18 cellular contexts compared by ENCODE assay signal in the genomic region with DNA sequence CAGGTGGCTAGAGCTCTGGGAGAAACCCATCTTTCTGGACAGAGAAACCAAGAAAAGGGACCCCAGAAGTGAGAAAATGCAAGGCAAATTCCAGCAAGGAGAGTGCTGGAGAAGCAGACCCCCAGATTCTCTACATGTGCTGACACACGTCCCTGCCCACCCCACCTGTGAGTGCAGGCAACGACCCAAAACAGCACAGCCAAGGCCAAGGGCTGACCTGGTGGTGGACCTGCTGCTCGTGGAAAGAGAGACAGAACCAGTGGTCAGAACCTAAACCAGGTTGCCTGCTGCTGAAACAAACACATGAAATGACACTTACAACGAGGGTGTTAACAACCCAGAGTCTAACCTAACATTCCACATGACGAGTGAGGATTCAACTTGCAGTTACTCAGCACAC. TPM values are rescaled to one million over a fixed set of nuclear protein-coding genes. Genes with fewer than 3 reads are reported as not detected.
A peak's percentile ranks its signal among the peaks of the same experiment; 100 is the strongest.
DNase-seq lines count a peak whose midpoint lies in the region; ATAC-seq, FAIRE-seq and TF ChIP-seq lines count a peak whose summit lies in the region.
"Had no signal": no experiment of that assay in that cellular context is flagged by ENCODE, and none has a peak within 500 bp of the region (broad histone marks: within the 10 kb centered on the region; RNA-seq: fewer than 3 reads in every experiment).

No MANE protein-coding gene starts in this region.

- no peak for FAIRE-seq in H1 (lab: Jason Lieb, UNC)
- FAIRE-seq: A204.1, GM12878, GM18507, HepG2, HTR-8/SVneo had no signal

- H3K4me1 Mint-ChIP-seq in stimulated activated effector memory CD8-positive, alpha-beta T cell treated with anti-CD3 and anti-CD28 coated beads, Interleukin-12 subunit alpha, Interleukin-12 subunit beta, amount 100 ng/mL, for 72 hours: no peaks in the 10 kb centered on the region
- H3K4me1 Mint-ChIP-seq: H9 had no signal

- H2BK15ac ChIP-seq in H1 (ENCODE audit: low read length): no peak overlapping the region

- H3K4me2 ChIP-seq in PC-9 (no peak overlapping the region), H1 (ENCODE audit: insufficient read depth in 1 of 2, low read depth in 2 of 2, low read length in 2 of 2) (no peak overlapping the region)

- no peak overlapping the region for H3K56ac ChIP-seq in H1 (replicated peaks; ENCODE audit: insufficient read length, low read depth, low read length)

- BruUV-seq in A673 (replicated peaks; lab: Mats Ljungman, UMichigan): TSS peak; percentile 33
- TSS peak; percentile 37 for BruUV-seq in PC-9 (replicated peaks; lab: Mats Ljungman, UMichigan)

- no peak for TF ChIP-seq POLR2A in H1 (IDR thresholded peaks at IDR 0.05; ENCODE audit: control extremely low read depth in 1 of 2, low read depth in 2 of 2, low read length in 2 of 2)
- TF ChIP-seq POLR2A in gastroesophageal sphincter (IDR thresholded peaks at IDR 0.05): no peak

- no peaks in the 10 kb centered on the region for H3K27me3 ChIP-seq in A673 (replicated peaks; ENCODE audit: insufficient read depth, low read depth, low read length, poor library complexity)
- H3K27me3 ChIP-seq in PC-9 (ENCODE audit: insufficient read depth, low read depth): no peaks in the 10 kb centered on the region
- H3K27me3 ChIP-seq in H1 (replicated peaks in 1 of 4; ENCODE audit: control insufficient read depth in 3 of 4, extremely low read depth in 1 of 4, insufficient read depth in 3 of 4, low read length in 3 of 4): no peaks in the 10 kb centered on the region
- H3K27me3 ChIP-seq in gastroesophageal sphincter: peaks cover 10% of the 10 kb centered on the region
- H3K27me3 ChIP-seq: BE2C had no signal

- no peak overlapping the region for H3K4me3 ChIP-seq in A673 (ENCODE audit: low read depth, low read length, poor library complexity, severe bottlenecking)
- no peak overlapping the region for H3K4me3 ChIP-seq in PC-9
- H3K4me3 ChIP-seq in H1 (ENCODE audit: extremely low read depth in 1 of 4, insufficient read depth in 2 of 4, low read depth in 3 of 4, low read length in 4 of 4): no peak overlapping the region
- no peak overlapping the region for H3K4me3 ChIP-seq in gastroesophageal sphincter
- H3K4me3 ChIP-seq: GM12878 had no signal

- H3K4me3 Mint-ChIP-seq in stimulated activated effector memory CD8-positive, alpha-beta T cell treated with anti-CD3 and anti-CD28 coated beads, Interleukin-12 subunit alpha, Interleukin-12 subunit beta, amount 100 ng/mL, for 72 hours: no peak overlapping the region
- H3K4me3 Mint-ChIP-seq: CD4-positive, alpha-beta memory T cell; H9 had no signal

- H3K79me1 ChIP-seq in H1 (ENCODE audit: low read depth, low read length): no peaks in the 10 kb centered on the region

- TF ChIP-seq CTCF in A673 (conservative IDR thresholded peaks at IDR 0.05; ENCODE audit: low read depth, low read length) (no peak), PC-9 (conservative IDR thresholded peaks at IDR 0.05) (no peak), H1 (IDR thresholded peaks at IDR 0.05; ENCODE audit: control extremely low read depth in 1 of 3, insufficient read depth in 1 of 3, low read depth in 1 of 3, low read length in 3 of 3) (no peak), gastroesophageal sphincter (IDR thresholded peaks at IDR 0.05) (no peak)

- H3K23me2 ChIP-seq in H1 (ENCODE audit: low read depth, low read length): no peaks in the 10 kb centered on the region

- no peak overlapping the region for H2BK120ac ChIP-seq in H1 (replicated peaks; ENCODE audit: low read depth, low read length)

- no peak overlapping the region for H2BK12ac ChIP-seq in H1 (ENCODE audit: low read depth, low read length)

- POLR2A ChIA-PET in A673 (lab: Charles Lee; ENCODE audit: low non-redundant PET) (no interaction called here), PC-9 (lab: Charles Lee; ENCODE audit: unreplicated experiment) (no interaction called here), H1 (lab: Charles Lee; ENCODE audit: partially characterized antibody) (interaction anchor here (1.2 to 1.5 kb wide), 2 partner anchors 13 to 24 kb away, joined by 3 read pairs; no protein-coding TSS in a partner anchor)

- ATAC-seq in stimulated activated effector memory CD8-positive, alpha-beta T cell treated with anti-CD3 and anti-CD28 coated beads, Interleukin-12 subunit alpha, Interleukin-12 subunit beta, amount 100 ng/mL, for 72 hours: no peak
- no peak for ATAC-seq in gastroesophageal sphincter
- ATAC-seq: GM12878, HepG2 had no signal

- no peak for TF ChIP-seq EP300 in H1 (IDR thresholded peaks at IDR 0.05; ENCODE audit: borderline replicate concordance in 1 of 2, low read depth in 2 of 2, low read length in 2 of 2)
- TF ChIP-seq EP300 in gastroesophageal sphincter (IDR thresholded peaks at IDR 0.05): no peak

- peak overlapping the region; percentile 61; the same call in 1 of the 2 replicates for H2BK5ac ChIP-seq in H1 (ENCODE audit: low read depth, low read length)

- no peak overlapping the region for H2AFZ ChIP-seq in PC-9
- H2AFZ ChIP-seq in H1 (ENCODE audit: low read length): no peak overlapping the region

- H3K36me3 ChIP-seq in A673 (ENCODE audit: insufficient read depth, low read length, poor library complexity, severe bottlenecking) (peaks cover 10% of the 10 kb centered on the region), PC-9 (ENCODE audit: low read depth) (no peaks in the 10 kb centered on the region), H1 (ENCODE audit: control insufficient read depth in 2 of 4, insufficient read depth in 4 of 4, low read length in 3 of 4) (peaks cover 0 to 12% (median 7%) of the 10 kb centered on the region in 4 experiments; a peak in 4 of 8 replicates), gastroesophageal sphincter (peaks cover 0 to 46% of the 10 kb centered on the region in 2 donors)

- H4K5ac ChIP-seq in H1 (ENCODE audit: insufficient read length, low read depth, low read length): no peak overlapping the region

- H3K18ac ChIP-seq in H1 (ENCODE audit: extremely low read depth, low read length): no peak overlapping the region

- H2BK20ac ChIP-seq in H1 (ENCODE audit: low read length): no peak overlapping the region

- H3K27ac Mint-ChIP-seq in stimulated activated effector memory CD8-positive, alpha-beta T cell treated with anti-CD3 and anti-CD28 coated beads, Interleukin-12 subunit alpha, Interleukin-12 subunit beta, amount 100 ng/mL, for 72 hours: peak overlapping the region; percentile 44
- H3K27ac Mint-ChIP-seq: H9 had no signal

- H3K4me1 ChIP-seq in A673 (ENCODE audit: insufficient read depth, low read length, poor library complexity, severe bottlenecking): no peaks in the 10 kb centered on the region
- no peaks in the 10 kb centered on the region for H3K4me1 ChIP-seq in PC-9 (replicated peaks; ENCODE audit: insufficient read depth)
- H3K4me1 ChIP-seq in H1 (replicated peaks in 1 of 4; ENCODE audit: control insufficient read depth in 3 of 4, insufficient read depth in 4 of 4, low read length in 3 of 4): no peaks in the 10 kb centered on the region
- peaks cover 0 to 4% (median 0%) of the 10 kb centered on the region in 3 donors for H3K4me1 ChIP-seq in gastroesophageal sphincter

- WGBS in H1 (ENCODE audit: extremely low coverage in 1 of 2, insufficient coverage in 1 of 2, insufficient read length in 1 of 2, insufficient replicate concordance in 2 of 2, low coverage in 1 of 2, low lambda C conversion rate in 2 of 2, missing lambda C conversion rate in 1 of 2), 2 experiments: 79% methylated on average over 5 of the region's 5 CpGs; no CpG with 5 or more reads in 1 of the 2 experiments
- WGBS in gastroesophageal sphincter (ENCODE audit: low coverage in 1 of 2), 2 donors: 56% methylated on average over 1 of the region's 5 CpGs; no CpG with 5 or more reads in 1 of the 2 donors

- H3K9me2 ChIP-seq in PC-9 (ENCODE audit: insufficient read depth): no peaks in the 10 kb centered on the region

- H3K9ac ChIP-seq in H1 (replicated peaks in 1 of 4; ENCODE audit: extremely low read depth in 1 of 4, low read depth in 3 of 4, low read length in 3 of 4): no peak overlapping the region

- H3K36me3 Mint-ChIP-seq in stimulated activated effector memory CD8-positive, alpha-beta T cell treated with anti-CD3 and anti-CD28 coated beads, Interleukin-12 subunit alpha, Interleukin-12 subunit beta, amount 100 ng/mL, for 72 hours: peaks cover 18% of the 10 kb centered on the region

- H3K27ac ChIP-seq in A673 (ENCODE audit: low read depth, low read length, poor library complexity, severe bottlenecking): no peak overlapping the region
- no peak overlapping the region for H3K27ac ChIP-seq in PC-9
- no peak overlapping the region for H3K27ac ChIP-seq in H1 (ENCODE audit: low read depth, low read length)
- no peak overlapping the region for H3K27ac ChIP-seq in gastroesophageal sphincter
- H3K27ac ChIP-seq: C4-2B had no signal

- no peak for TF ChIP-seq RAD21 in H1 (IDR thresholded peaks at IDR 0.05 in 1 of 2, conservative IDR thresholded peaks at IDR 0.05 in 1 of 2; ENCODE audit: low read depth in 2 of 2, low read length in 2 of 2)

- H3F3A ChIP-seq in PC-9 (ENCODE audit: insufficient read depth, low read depth): peaks cover 38% of the 10 kb centered on the region

- H3K79me2 ChIP-seq in PC-9 (ENCODE audit: low read depth) (no peaks in the 10 kb centered on the region), H1 (ENCODE audit: control insufficient read depth in 1 of 2, insufficient read depth in 2 of 2, low read length in 2 of 2) (no peaks in the 10 kb centered on the region)

- peaks cover 14% of the 10 kb centered on the region for H4K20me1 ChIP-seq in PC-9 (ENCODE audit: insufficient read depth)
- peaks cover 0 to 4% of the 10 kb centered on the region in 2 experiments for H4K20me1 ChIP-seq in H1 (replicated peaks in 1 of 2; ENCODE audit: control insufficient read depth in 1 of 2, insufficient read depth in 2 of 2, low read length in 2 of 2)

- H4K91ac ChIP-seq in H1 (replicated peaks; ENCODE audit: insufficient read length, low read length): no peak overlapping the region

- intact Hi-C loops in A673 (cut with micrococcal nuclease; ENCODE audit: unreplicated experiment): no loop called here
- intact Hi-C loops in PC-9 (cut with micrococcal nuclease; ENCODE audit: unreplicated experiment): no loop called here

- H3K9me3 Mint-ChIP-seq in stimulated activated effector memory CD8-positive, alpha-beta T cell treated with anti-CD3 and anti-CD28 coated beads, Interleukin-12 subunit alpha, Interleukin-12 subunit beta, amount 100 ng/mL, for 72 hours: no peaks in the 10 kb centered on the region

- CTCF ChIA-PET in A673 (lab: Charles Lee) (no interaction called here), PC-9 (lab: Charles Lee) (no interaction called here), H1 (lab: Charles Lee; ENCODE audit: partially characterized antibody) (no interaction called here)

- no peak overlapping the region for H4K8ac ChIP-seq in H1 (ENCODE audit: extremely low read depth, insufficient read depth, low read length)

- no peak overlapping the region for H3K23ac ChIP-seq in H1 (ENCODE audit: insufficient read length)

- H3K4ac ChIP-seq in H1 (replicated peaks; ENCODE audit: insufficient read length, low read depth, low read length): no peak overlapping the region

- DNase-seq in A673 (ENCODE audit: low spot score): no peak
- DNase-seq in PC-9: no peak
- no peak for DNase-seq in H1 (ENCODE audit: low read depth in 1 of 2, low spot score in 2 of 2)
- no peak for DNase-seq in stimulated activated effector memory CD8-positive, alpha-beta T cell treated with anti-CD3 and anti-CD28 coated beads, Interleukin-12 subunit alpha, Interleukin-12 subunit beta, amount 100 ng/mL, for 72 hours (ENCODE audit: low spot score in 2 of 2)
- DNase-seq in activated CD8-positive, alpha-beta memory T cell treated with anti-CD3 and anti-CD28 coated beads, Interleukin-2, amount 50 U/mL, for 4 hours: no peak
- no peak for DNase-seq in DMS79 (lab: John Stamatoyannopoulos, UW)
- DNase-seq: BE2C; CD4-positive, alpha-beta memory T cell; COR-L47; DMS53; H9 had no signal

- no peak overlapping the region for H3K14ac ChIP-seq in H1 (ENCODE audit: insufficient read length)

- H2AK5ac ChIP-seq in H1 (ENCODE audit: low read depth, low read length): no peak overlapping the region

- no peaks in the 10 kb centered on the region for H3K9me3 ChIP-seq in A673 (ENCODE audit: low read depth, low read length, poor library complexity, severe bottlenecking)
- no peaks in the 10 kb centered on the region for H3K9me3 ChIP-seq in PC-9 (ENCODE audit: insufficient read depth, low read depth)
- no peaks in the 10 kb centered on the region; a peak in 1 of 4 replicates for H3K9me3 ChIP-seq in H1 (ENCODE audit: insufficient read depth in 2 of 2, low read depth in 1 of 2, low read length in 1 of 2)
- H3K9me3 ChIP-seq in gastroesophageal sphincter: no peaks in the 10 kb centered on the region
- H3K9me3 ChIP-seq: BE2C had no signal

RNA-seq across cellular contexts. Expression of gene TRMU, which starts 24.6 kb away (rescaled TPM):
- total RNA-seq in A673 (2021) (83.0 and 90.1 TPM in 2 replicates), PC-9 (2021) (51.5 and 58.2 TPM in 2 replicates), gastroesophageal sphincter (10 to 100 TPM in 3 of 4 donors, 1 to 10 TPM in 1; 9.9 to 33.8 (median 24.6) TPM)
- 67.7 and 70.6 TPM in 2 replicates for total RNA-seq in H1 (2021; fragmentation: NEBNext Ultra II Directional; extraction: Animal tissue kit (Norgen Biotek cat#: 25700))
- polyA plus RNA-seq in H1 (2011; rRNA removed): 43.4 and 52.9 TPM in 2 replicates
- 58.0 TPM for polyA plus RNA-seq in H1 (2011; cell fraction: cytosol; rRNA removed)
- polyA plus RNA-seq in H1 (2011; cell fraction: nucleus; rRNA removed): 205 TPM
- polyA plus RNA-seq in H1 (2012, experiment 1 of 2): 56.5 to 70.4 TPM (median 62.8 TPM) in 4 replicates
- 31.1 TPM for polyA plus RNA-seq in H1 (2012, experiment 2 of 2)
- 40.5 TPM for polyA plus RNA-seq in H1 (2013, experiment 1 of 2)
- polyA plus RNA-seq in H1 (2013, experiment 2 of 2): 37.4 TPM
- 35.1 and 35.7 TPM in 2 replicates for polyA minus RNA-seq in H1 (2011; rRNA and poly(A)+ RNA removed)
- 34.8 TPM for polyA minus RNA-seq in H1 (2011; cell fraction: cytosol; rRNA and poly(A)+ RNA removed)
- 112 TPM for polyA minus RNA-seq in H1 (2011; cell fraction: nucleus; rRNA and poly(A)+ RNA removed)
